In genomic region chr19:11261902-11262839, GRCh38 we compare ENCODE assay signal across 8 cellular contexts. TPM values are rescaled to one million over a fixed set of nuclear protein-coding genes. Genes with fewer than 3 reads are reported as not detected.
DNase-seq lines count a peak whose midpoint lies in the region; ATAC-seq, FAIRE-seq and TF ChIP-seq lines count a peak whose summit lies in the region.

Gene DOCK6, minus strand, starts transcription at chr19:11262524. Its CDS starts 84 bp downstream, at chr19:11262440.

- no peaks in the 10 kb centered on the region for H3K79me2 ChIP-seq in ACC112 (ENCODE audit: control insufficient read depth, insufficient read depth, low read length, unreplicated experiment)

- FAIRE-seq in GM19239 (lab: Jason Lieb, UNC), result no peak

- peaks cover 20 to 22% of the 10 kb centered on the region in 2 donors for H3K27me3 Mint-ChIP-seq in natural killer cell (ENCODE audit: low read depth in 2 of 2)

- H3K4me1 Mint-ChIP-seq in natural killer cell, result no peaks in the 10 kb centered on the region

- no peak for TF ChIP-seq EP300 in esophagus muscularis mucosa (IDR thresholded peaks at IDR 0.05)

- DNase-seq in GM19239 (ENCODE audit: insufficient read length, low spot score), result peak; percentile 69
- peak; percentile 29 to 33 for DNase-seq in activated CD4-positive, alpha-beta T cell treated with anti-CD3 and anti-CD28 coated beads, Interleukin-2, amount 50 U/mL, for 48 hours
- DNase-seq in esophagus muscularis mucosa (ENCODE audit: extremely low spot score), result no peak
- no peak for DNase-seq in natural killer cell
- DNase-seq in GDM1 (lab: John Stamatoyannopoulos, UW), result no peak
- DNase-seq in SHP77 (lab: John Stamatoyannopoulos, UW), result no peak

- H3K4me3 Mint-ChIP-seq in natural killer cell, result peak within 1 kb of the TSS; percentile 81

- H3K4me3 ChIP-seq in ACC112 (ENCODE audit: low read depth, low read length) (peak within 1 kb of the TSS; percentile 82), esophagus muscularis mucosa (peak within 1 kb of the TSS; percentile 92 to 99 (median 98))

- peak within 1 kb of the TSS; percentile 65 for H2AFZ ChIP-seq in ACC112 (ENCODE audit: low read length, unreplicated experiment)

- H3K27me3 ChIP-seq in ACC112 (ENCODE audit: insufficient read depth, low read length) (no peaks in the 10 kb centered on the region), esophagus muscularis mucosa (no peaks in the 10 kb centered on the region)

- H3K4me1 ChIP-seq in ACC112 (ENCODE audit: control insufficient read depth, insufficient read depth, low read length, unreplicated experiment) (no peaks in the 10 kb centered on the region), esophagus muscularis mucosa (peaks cover 12 to 27% (median 24%) of the 10 kb centered on the region in 4 donors)

- H3K36me3 ChIP-seq in ACC112 (ENCODE audit: insufficient read depth, low read length), result no peaks in the 10 kb centered on the region
- no peaks in the 10 kb centered on the region for H3K36me3 ChIP-seq in esophagus muscularis mucosa

- intact Hi-C loops in esophagus muscularis mucosa (cut with DNase I) (no loop called here), natural killer cell (cut with micrococcal nuclease) (no loop called here)

- H3K9me3 Mint-ChIP-seq in natural killer cell, result no peaks in the 10 kb centered on the region

- 5% methylated on average over 9 of the region's 92 CpGs for WGBS in esophagus muscularis mucosa

- ATAC-seq in natural killer cell (peak; percentile 56 to 80 (median 69)), GM21717 (IDR thresholded peaks at IDR 0.05; ENCODE audit: unreplicated experiment) (no peak)

- no peaks in the 10 kb centered on the region for H3K9me3 ChIP-seq in esophagus muscularis mucosa

- no peaks in the 10 kb centered on the region for H3K36me3 Mint-ChIP-seq in natural killer cell

- no peak within 1 kb of the TSS for H3K27ac Mint-ChIP-seq in natural killer cell

- no peak for TF ChIP-seq POLR2A in esophagus muscularis mucosa (IDR thresholded peaks at IDR 0.05; ENCODE audit: low read depth)

- TF ChIP-seq CTCF in esophagus muscularis mucosa (IDR thresholded peaks at IDR 0.05) (peak; percentile 37 to 51 (median 46)), natural killer cell (IDR thresholded peaks at IDR 0.05) (no peak)

- H3K27ac ChIP-seq in ACC112 (ENCODE audit: low read depth, low read length) (no peak within 1 kb of the TSS), esophagus muscularis mucosa (replicated peaks in 1 of 4) (peak within 1 kb of the TSS; percentile 87 to 90 (median 88))

RNA-seq across cellular contexts. Expression of gene DOCK6, which starts in this region (rescaled TPM):
- 10 to 100 TPM; 32.6 to 51.0 (median 40.1) TPM for total RNA-seq in esophagus muscularis mucosa
- 1 to 10 TPM in 1 of 3 donors, under 1 TPM in 2; 0.82 to 2.3 (median 0.86) TPM for total RNA-seq in natural killer cell

Comparison
In these comparisons a context has a peak if more than half of its experiments do, and no peak if none do; other contexts are left out.
1. RNA of gene DOCK6 (total RNA-seq): 32.6 to 51.0 TPM in esophagus muscularis mucosa; 0.82 to 2.3 TPM in natural killer cell; every median in the first group is over 10 times any median in the second.
2. DNase-seq: peak in GM19239 (single experiment) and activated CD4-positive, alpha-beta T cell treated with anti-CD3 and anti-CD28 coated beads, Interleukin-2, amount 50 U/mL, for 48 hours (2 of 2); none in esophagus muscularis mucosa (single experiment), natural killer cell (single experiment), GDM1 (single experiment) and SHP77 (0 of 2).